In the genomic region with DNA sequence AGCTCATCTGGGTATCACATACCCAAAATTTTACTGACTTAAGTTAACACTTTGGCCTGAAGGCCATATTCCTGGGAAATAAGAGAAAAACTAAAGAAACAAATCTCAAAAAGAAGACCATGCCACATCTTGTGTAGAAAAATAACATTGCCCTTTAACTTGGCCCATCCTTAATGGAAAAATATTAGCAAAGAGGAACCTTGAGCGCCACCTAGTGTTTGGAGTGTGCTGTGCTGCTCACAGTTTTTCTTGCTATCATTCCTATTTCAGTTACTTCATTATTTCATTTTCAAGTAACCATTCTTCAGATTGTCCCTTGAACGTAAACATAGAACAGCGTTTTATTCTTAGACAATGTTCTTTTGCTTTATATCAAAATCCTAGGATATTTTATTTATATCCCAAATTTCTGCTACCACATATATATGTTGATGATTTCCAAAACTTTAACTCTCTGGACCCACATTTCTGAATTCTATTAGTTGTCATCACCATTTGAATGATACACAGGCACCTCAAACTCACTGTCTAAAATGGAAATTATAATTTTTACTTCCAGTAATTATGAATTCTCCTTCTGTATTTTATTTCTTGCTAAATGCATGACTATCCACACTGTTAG, we compare ENCODE assay signal across 8 cellular contexts.
A peak's percentile ranks its signal among the peaks of the same experiment; 100 is the strongest.
DNase-seq lines count a peak whose midpoint lies in the region; ATAC-seq, FAIRE-seq and TF ChIP-seq lines count a peak whose summit lies in the region.

No MANE protein-coding gene starts in this region.

- H3K4me3 Mint-ChIP-seq in HFFc6: no peak overlapping the region
- H3K4me3 Mint-ChIP-seq in CD8-positive, alpha-beta memory T cell: no peak overlapping the region

- H2AFZ ChIP-seq in parathyroid adenoma: no peak overlapping the region

- no peaks in the 10 kb centered on the region for H3K27me3 Mint-ChIP-seq in HFFc6 (ENCODE audit: insufficient read depth)
- H3K27me3 Mint-ChIP-seq in CD8-positive, alpha-beta memory T cell: no peaks in the 10 kb centered on the region

- no peak overlapping the region for H3K9ac ChIP-seq in parathyroid adenoma

- TF ChIP-seq CTCF in A549 (IDR thresholded peaks at IDR 0.05) (peak; percentile 55), GM12801 (IDR thresholded peaks at IDR 0.05; ENCODE audit: extremely low read depth, insufficient read length) (peak; percentile 48), HFFc6 (IDR thresholded peaks at IDR 0.05) (peak; percentile 95), parathyroid adenoma (IDR thresholded peaks at IDR 0.05) (peak; percentile 32)

- H3K4me3 ChIP-seq in A549 (no peak overlapping the region), parathyroid adenoma (ENCODE audit: low read depth, low read length) (no peak overlapping the region)
- no peak overlapping the region for H3K4me3 ChIP-seq in CD8-positive, alpha-beta memory T cell (ENCODE audit: low read length)

- TF ChIP-seq EP300 in A549 (IDR thresholded peaks at IDR 0.05): no peak

- POLR2A ChIA-PET in A549 (lab: Yijun Ruan, JAX): no interaction called here
- POLR2A ChIA-PET in CD8-positive, alpha-beta memory T cell (lab: Charles Lee): no interaction called here

- H3K9me3 Mint-ChIP-seq in HFFc6: no peaks in the 10 kb centered on the region
- peaks cover 2 to 19% (median 3%) of the 10 kb centered on the region in 5 donors for H3K9me3 Mint-ChIP-seq in CD8-positive, alpha-beta memory T cell

- WGBS in A549 (ENCODE audit: missing lambda C conversion rate): 2% methylated on average over 3 of the region's 3 CpGs

- CTCF ChIA-PET in A549 (lab: Yijun Ruan, JAX): interaction anchor here (0.6 to 1.1 kb wide), 2 partner anchors 14 to 54 kb away, joined by 3 read pairs; no protein-coding TSS in a partner anchor
- CTCF ChIA-PET in CD8-positive, alpha-beta memory T cell (lab: Charles Lee): no interaction called here

- no peaks in the 10 kb centered on the region for H3K79me2 ChIP-seq in parathyroid adenoma

- no peaks in the 10 kb centered on the region for H3K27me3 ChIP-seq in parathyroid adenoma (ENCODE audit: control insufficient read depth, insufficient read depth, low read length)
- H3K27me3 ChIP-seq in CD8-positive, alpha-beta memory T cell (ENCODE audit: insufficient read depth, low read length, poor library complexity, severe bottlenecking): no peaks in the 10 kb centered on the region

- H3K27ac Mint-ChIP-seq in HFFc6: no peak overlapping the region
- no peak overlapping the region for H3K27ac Mint-ChIP-seq in CD8-positive, alpha-beta memory T cell

- H3K4me1 ChIP-seq in A549 (no peaks in the 10 kb centered on the region), parathyroid adenoma (no peaks in the 10 kb centered on the region)
- no peaks in the 10 kb centered on the region for H3K4me1 ChIP-seq in CD8-positive, alpha-beta memory T cell (ENCODE audit: insufficient read depth, low read length)

- H3K27ac ChIP-seq in A549 (no peak overlapping the region), parathyroid adenoma (no peak overlapping the region)
- no peak overlapping the region for H3K27ac ChIP-seq in CD8-positive, alpha-beta memory T cell (ENCODE audit: low read depth, low read length)

- no peak for ATAC-seq in A549

- no peaks in the 10 kb centered on the region for H3K36me3 ChIP-seq in parathyroid adenoma (ENCODE audit: control insufficient read depth, insufficient read depth, low read length)
- H3K36me3 ChIP-seq in CD8-positive, alpha-beta memory T cell (ENCODE audit: insufficient read depth, low read length): no peaks in the 10 kb centered on the region

- peak in 1 of 2 experiments; percentile 45 for DNase-seq in A549 (ENCODE audit: low read depth in 1 of 2, low spot score in 1 of 2)
- peak; percentile 22 for DNase-seq in HFFc6
- DNase-seq in NCI-H1092 (lab: John Stamatoyannopoulos, UW): peak; percentile 56
- peak; percentile 42 for DNase-seq in fibroblast of the conjunctiva (ENCODE audit: low read depth)
- DNase-seq in CD8-positive, alpha-beta memory T cell: no peak

- H3K36me3 Mint-ChIP-seq in HFFc6 (ENCODE audit: low read depth): no peaks in the 10 kb centered on the region
- H3K36me3 Mint-ChIP-seq in CD8-positive, alpha-beta memory T cell: no peaks in the 10 kb centered on the region

- H3K4me1 Mint-ChIP-seq in HFFc6 (ENCODE audit: low read depth): no peaks in the 10 kb centered on the region
- H3K4me1 Mint-ChIP-seq in CD8-positive, alpha-beta memory T cell: no peaks in the 10 kb centered on the region

- FAIRE-seq in A549 (lab: Jason Lieb, UNC) (no peak), TTC549 (lab: Jason Lieb, UNC) (peak; percentile 81)

- H3K4me2 ChIP-seq in A549 (no peak overlapping the region), parathyroid adenoma (ENCODE audit: low read length) (no peak overlapping the region)

- no peaks in the 10 kb centered on the region for H3K9me3 ChIP-seq in A549
- no peaks in the 10 kb centered on the region for H3K9me3 ChIP-seq in parathyroid adenoma (ENCODE audit: control insufficient read depth, low read length)
- no peaks in the 10 kb centered on the region for H3K9me3 ChIP-seq in CD8-positive, alpha-beta memory T cell (ENCODE audit: low read length)

- peak; percentile 60 to 62 for TF ChIP-seq RAD21 in A549 (conservative IDR thresholded peaks at IDR 0.05 in 1 of 2, IDR thresholded peaks at IDR 0.05 in 1 of 2)

- no peak for TF ChIP-seq POLR2A in A549 (IDR thresholded peaks at IDR 0.05; ENCODE audit: low read length)

TF ChIP-seq in A549, 52 proteins besides CTCF, POLR2A, EP300 and RAD21:
- TF ChIP-seq SMC3 (IDR thresholded peaks at IDR 0.05): peak; percentile 55
- TF ChIP-seq HOXA7 (CRISPR knock-in tag; IDR thresholded peaks at IDR 0.05): no peak

Comparison
In these comparisons a context has a peak if more than half of its experiments do, and no peak if none do; other contexts are left out.
1. DNase-seq: peak in HFFc6 (single experiment), NCI-H1092 (single experiment) and fibroblast of the conjunctiva (single experiment); none in CD8-positive, alpha-beta memory T cell (0 of 5).
2. CTCF ChIP-seq: peak in every context shown above with its lines; median percentile 95 in HFFc6; 55 in A549; 48 in GM12801; 32 in parathyroid adenoma.